Comparison of ENCODE assay signal across 23 cellular contexts in genomic region chr5:137668574-137669093, GRCh38.
A peak's percentile ranks its signal among the peaks of the same experiment; 100 is the strongest.
DNase-seq lines count a peak whose midpoint lies in the region; ATAC-seq and TF ChIP-seq lines count a peak whose summit lies in the region.
"Had no signal": no experiment of that assay in that cellular context is flagged by ENCODE, and none has a peak within 500 bp of the region (broad histone marks: within the 10 kb centered on the region; RNA-seq: fewer than 3 reads in every experiment).

No MANE protein-coding gene starts in this region.

- H3K9me3 Mint-ChIP-seq in activated naive CD4-positive, alpha-beta T cell treated with anti-CD3 and anti-CD28 coated beads, Interleukin-2, amount 50 U/mL, for 24 hours = no peaks in the 10 kb centered on the region
- no peaks in the 10 kb centered on the region for H3K9me3 Mint-ChIP-seq in activated naive CD4-positive, alpha-beta T cell treated with anti-CD3 and anti-CD28 coated beads, Interleukin-2, amount 10 ng/mL, durations not matched to agents 7 days and 5 days
- no peaks in the 10 kb centered on the region for H3K9me3 Mint-ChIP-seq in CD8-positive, alpha-beta memory T cell
- H3K9me3 Mint-ChIP-seq: CD8-positive, alpha-beta T cell; IgD-negative memory B cell had no signal

- WGBS in esophagus muscularis mucosa = 97% methylated on average over 5 of the region's 5 CpGs
- 51% methylated on average over 5 of the region's 5 CpGs for WGBS in right lobe of liver (ENCODE audit: insufficient coverage, low coverage, low lambda C conversion rate, missing lambda C conversion rate)
- 74 to 82% methylated on average over 5 of the region's 5 CpGs for WGBS in thyroid gland, 2 donors

- H3K4me3 Mint-ChIP-seq in activated naive CD4-positive, alpha-beta T cell treated with anti-CD3 and anti-CD28 coated beads, Interleukin-2, amount 50 U/mL, for 24 hours = no peak overlapping the region
- H3K4me3 Mint-ChIP-seq in activated naive CD4-positive, alpha-beta T cell treated with anti-CD3 and anti-CD28 coated beads, Interleukin-2, amount 10 ng/mL, durations not matched to agents 7 days and 5 days = no peak overlapping the region
- no peak overlapping the region for H3K4me3 Mint-ChIP-seq in CD8-positive, alpha-beta memory T cell
- H3K4me3 Mint-ChIP-seq: CD8-positive, alpha-beta T cell; IgD-negative memory B cell had no signal

- POLR2A ChIA-PET in CD8-positive, alpha-beta memory T cell (lab: Charles Lee) = no interaction called here

- peaks cover 5% of the 10 kb centered on the region for H3K36me3 Mint-ChIP-seq in activated naive CD4-positive, alpha-beta T cell treated with anti-CD3 and anti-CD28 coated beads, Interleukin-2, amount 50 U/mL, for 24 hours
- peaks cover 17% of the 10 kb centered on the region for H3K36me3 Mint-ChIP-seq in activated naive CD4-positive, alpha-beta T cell treated with anti-CD3 and anti-CD28 coated beads, Interleukin-2, amount 10 ng/mL, durations not matched to agents 7 days and 5 days
- H3K36me3 Mint-ChIP-seq in CD8-positive, alpha-beta memory T cell = peaks cover 0 to 13% (median 11%) of the 10 kb centered on the region in 3 donors

- TF ChIP-seq POLR2A in esophagus muscularis mucosa (IDR thresholded peaks at IDR 0.05; ENCODE audit: low read depth) (no peak), right lobe of liver (IDR thresholded peaks at IDR 0.05) (no peak), thyroid gland (IDR thresholded peaks at IDR 0.05) (no peak), vagina (IDR thresholded peaks at IDR 0.05) (no peak)

- DNase-seq in activated naive CD4-positive, alpha-beta T cell treated with anti-CD3 and anti-CD28 coated beads, Interleukin-2, amount 10 ng/mL, durations not matched to agents 7 days and 5 days = no peak
- DNase-seq in esophagus muscularis mucosa (ENCODE audit: extremely low spot score) = peak; percentile 60
- DNase-seq in right lobe of liver = peak in 1 of 3 donors; percentile 25
- peak in 1 of 2 donors; percentile 32 for DNase-seq in thyroid gland
- no peak for DNase-seq in NK-92 treated with Interleukin-12 subunit alpha and Interleukin-12 subunit beta, amount 100 ng/mL, for 24 hours (lab: John Stamatoyannopoulos, UW)
- no peak for DNase-seq in CD8-positive, alpha-beta memory T cell
- DNase-seq in vagina (ENCODE audit: extremely low spot score in 2 of 2) = no peak
- DNase-seq: CD8-positive, alpha-beta T cell; GM23248; Kasumi-1; MM.1S; NCI-H1092; NCI-H1436 treated with DMSO at 0.1 percent for 48 hours; NCI-H2029 treated with DMSO at 0.1 percent for 48 hours; NCI-H446 treated with DMSO at 0.1 percent for 48 hours; Peyer's patch had no signal

- TF ChIP-seq CTCF in esophagus muscularis mucosa (IDR thresholded peaks at IDR 0.05) (no peak), right lobe of liver (IDR thresholded peaks at IDR 0.05) (no peak), thyroid gland (IDR thresholded peaks at IDR 0.05) (no peak), vagina (IDR thresholded peaks at IDR 0.05) (no peak)

- H3K27ac ChIP-seq in esophagus muscularis mucosa (replicated peaks in 1 of 4) (no peak overlapping the region), right lobe of liver (peak overlapping the region in 2 of 3 donors; percentile 64 to 80), thyroid gland (peak overlapping the region; percentile 91 to 94 (median 93)), vagina (no peak overlapping the region)
- no peak overlapping the region for H3K27ac ChIP-seq in CD8-positive, alpha-beta memory T cell (ENCODE audit: low read depth, low read length)
- H3K27ac ChIP-seq: 22Rv1, BLaER1, GM23248, HL-60, Peyer's patch, SJSA1 had no signal

- H3K36me3 ChIP-seq in esophagus muscularis mucosa (no peaks in the 10 kb centered on the region), right lobe of liver (no peaks in the 10 kb centered on the region), thyroid gland (no peaks in the 10 kb centered on the region), vagina (no peaks in the 10 kb centered on the region)
- no peaks in the 10 kb centered on the region for H3K36me3 ChIP-seq in CD8-positive, alpha-beta memory T cell (ENCODE audit: insufficient read depth, low read length)
- H3K36me3 ChIP-seq: BLaER1, HAP-1, Peyer's patch, SJSA1 had no signal

- no peaks in the 10 kb centered on the region for H3K27me3 Mint-ChIP-seq in activated naive CD4-positive, alpha-beta T cell treated with anti-CD3 and anti-CD28 coated beads, Interleukin-2, amount 50 U/mL, for 24 hours
- H3K27me3 Mint-ChIP-seq in activated naive CD4-positive, alpha-beta T cell treated with anti-CD3 and anti-CD28 coated beads, Interleukin-2, amount 10 ng/mL, durations not matched to agents 7 days and 5 days = no peaks in the 10 kb centered on the region
- no peaks in the 10 kb centered on the region for H3K27me3 Mint-ChIP-seq in CD8-positive, alpha-beta memory T cell
- H3K27me3 Mint-ChIP-seq: IgD-negative memory B cell had no signal

- H3K4me3 ChIP-seq in esophagus muscularis mucosa (no peak overlapping the region), right lobe of liver (no peak overlapping the region), thyroid gland (replicated peaks in 1 of 3) (no peak overlapping the region), vagina (no peak overlapping the region)
- no peak overlapping the region for H3K4me3 ChIP-seq in CD8-positive, alpha-beta memory T cell (ENCODE audit: low read length)
- H3K4me3 ChIP-seq: BLaER1, GM23248, HAP-1, Peyer's patch, SJSA1 had no signal

- no peaks in the 10 kb centered on the region for H3K27me3 ChIP-seq in esophagus muscularis mucosa
- H3K27me3 ChIP-seq in right lobe of liver = no peaks in the 10 kb centered on the region
- no peaks in the 10 kb centered on the region for H3K27me3 ChIP-seq in thyroid gland
- no peaks in the 10 kb centered on the region for H3K27me3 ChIP-seq in CD8-positive, alpha-beta memory T cell (ENCODE audit: insufficient read depth, low read length, poor library complexity, severe bottlenecking)
- no peaks in the 10 kb centered on the region for H3K27me3 ChIP-seq in vagina
- H3K27me3 ChIP-seq: BLaER1, Peyer's patch, SJSA1 had no signal

- CTCF ChIA-PET in activated naive CD4-positive, alpha-beta T cell treated with anti-CD3 and anti-CD28 coated beads, Interleukin-2, amount 10 ng/mL, durations not matched to agents 7 days and 5 days (lab: Charles Lee) = interaction anchor here (1.2 to 17.0 kb wide), 4 partner anchors 8 to 75 kb away, joined by 3 to 551 read pairs (median 4); partner anchors contain the start of gene KLHL3
- CTCF ChIA-PET in CD8-positive, alpha-beta memory T cell (lab: Charles Lee) = interaction anchor here (1.4 to 4.5 kb wide), 2 partner anchors 39 to 73 kb away, joined by 3 to 29 read pairs; no protein-coding TSS in a partner anchor

- intact Hi-C loops in esophagus muscularis mucosa (cut with DNase I) (no loop called here), right lobe of liver (cut with DNase I) (loop anchor here in 1 of 2 donors (5.0 kb wide), 1 partner anchor 64 kb away; no protein-coding TSS in a partner anchor), thyroid gland (cut with DNase I) (no loop called here), vagina (cut with DNase I) (no loop called here)

- ATAC-seq in right lobe of liver = peak in 3 of 4 donors; percentile 38 to 73 (median 63)
- ATAC-seq: CD8-positive, alpha-beta T cell had no signal

- H3K9me3 ChIP-seq in esophagus muscularis mucosa = no peaks in the 10 kb centered on the region
- no peaks in the 10 kb centered on the region for H3K9me3 ChIP-seq in right lobe of liver
- no peaks in the 10 kb centered on the region for H3K9me3 ChIP-seq in thyroid gland
- no peaks in the 10 kb centered on the region for H3K9me3 ChIP-seq in CD8-positive, alpha-beta memory T cell (ENCODE audit: low read length)
- no peaks in the 10 kb centered on the region for H3K9me3 ChIP-seq in vagina
- H3K9me3 ChIP-seq: BLaER1, HAP-1, Peyer's patch, SJSA1 had no signal

- no peak for TF ChIP-seq EP300 in esophagus muscularis mucosa (IDR thresholded peaks at IDR 0.05)

- peaks cover 28% of the 10 kb centered on the region for H3K4me1 Mint-ChIP-seq in activated naive CD4-positive, alpha-beta T cell treated with anti-CD3 and anti-CD28 coated beads, Interleukin-2, amount 50 U/mL, for 24 hours
- peaks cover 26% of the 10 kb centered on the region for H3K4me1 Mint-ChIP-seq in activated naive CD4-positive, alpha-beta T cell treated with anti-CD3 and anti-CD28 coated beads, Interleukin-2, amount 10 ng/mL, durations not matched to agents 7 days and 5 days
- H3K4me1 Mint-ChIP-seq in CD8-positive, alpha-beta memory T cell = peaks cover 11 to 15% (median 14%) of the 10 kb centered on the region in 3 donors

- H3K27ac Mint-ChIP-seq in activated naive CD4-positive, alpha-beta T cell treated with anti-CD3 and anti-CD28 coated beads, Interleukin-2, amount 50 U/mL, for 24 hours = peak overlapping the region; percentile 31
- H3K27ac Mint-ChIP-seq in activated naive CD4-positive, alpha-beta T cell treated with anti-CD3 and anti-CD28 coated beads, Interleukin-2, amount 10 ng/mL, durations not matched to agents 7 days and 5 days = no peak overlapping the region
- H3K27ac Mint-ChIP-seq in CD8-positive, alpha-beta memory T cell = peak overlapping the region in 2 of 8 donors; percentile 19 to 35
- H3K27ac Mint-ChIP-seq: CD8-positive, alpha-beta T cell; IgD-negative memory B cell had no signal

- H3K4me1 ChIP-seq in esophagus muscularis mucosa = peaks cover 0 to 15% (median 9%) of the 10 kb centered on the region in 4 donors
- H3K4me1 ChIP-seq in right lobe of liver = peaks cover 0 to 39% (median 1%) of the 10 kb centered on the region in 4 donors
- H3K4me1 ChIP-seq in thyroid gland = peaks cover 34 to 65% of the 10 kb centered on the region in 2 donors
- peaks cover 12% of the 10 kb centered on the region for H3K4me1 ChIP-seq in CD8-positive, alpha-beta memory T cell (ENCODE audit: insufficient read depth, low read length)
- peaks cover 11% of the 10 kb centered on the region for H3K4me1 ChIP-seq in vagina
- H3K4me1 ChIP-seq: HAP-1, Peyer's patch, SJSA1 had no signal

Comparison
In these comparisons a context has a peak if more than half of its experiments do, and no peak if none do; other contexts are left out.
1. H3K27ac ChIP-seq: peak in right lobe of liver (2 of 3) and thyroid gland (3 of 3); none in esophagus muscularis mucosa (0 of 4), CD8-positive, alpha-beta memory T cell (single experiment) and vagina (single experiment).